In the genomic region with DNA sequence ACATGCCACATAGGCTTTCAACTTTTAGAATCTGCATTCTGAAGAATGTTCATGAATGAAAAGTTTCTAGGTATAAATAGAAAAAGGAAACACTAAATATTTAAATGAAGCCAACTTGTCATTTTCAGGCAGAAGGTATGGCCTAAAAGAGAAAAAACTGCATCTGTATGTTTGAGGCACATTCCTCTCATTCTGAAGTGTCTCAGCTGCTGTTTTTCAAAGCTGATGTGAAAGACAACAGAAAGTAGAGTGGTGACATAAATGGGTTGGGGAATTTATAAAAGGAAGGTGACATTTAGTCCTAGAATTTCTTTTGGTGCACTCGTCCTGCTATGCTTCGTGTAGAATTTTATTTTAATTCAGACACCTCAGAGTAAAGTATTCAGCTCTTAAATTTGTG, we compare ENCODE assay signal across 17 cellular contexts.
DNase-seq lines count a peak whose midpoint lies in the region; FAIRE-seq and TF ChIP-seq lines count a peak whose summit lies in the region.
"Had no signal": no experiment of that assay in that cellular context is flagged by ENCODE, and none has a peak within 500 bp of the region (broad histone marks: within the 10 kb centered on the region; RNA-seq: fewer than 3 reads in every experiment).

No MANE protein-coding gene starts in this region.

- DNase-seq in GDM1 (lab: John Stamatoyannopoulos, UW) (peak; percentile 1), LHCN-M2 (ENCODE audit: low read depth) (peak; percentile 42), fibroblast of pulmonary artery (ENCODE audit: low read depth) (peak; percentile 3), myocyte (ENCODE audit: low read depth) (peak; percentile 6), HTR-8/SVneo (ENCODE audit: insufficient read length, low spot score) (no peak), NCI-H1436 treated with DMSO at 0.1 percent for 48 hours (lab: John Stamatoyannopoulos, UW) (no peak)
- no peak for DNase-seq in stimulated activated CD4-positive, alpha-beta T cell treated with anti-CD3 and anti-CD28 coated beads, Interleukin-15, amount 100 ng/mL, for 24 hours
- DNase-seq: ACHN; Calu3; CD4-positive, CD25-positive, alpha-beta regulatory T cell; DMS 273 treated with DMSO at 0.1 percent for 48 hours; GOT3 had no signal

- TF ChIP-seq CTCF in fibroblast of pulmonary artery (IDR thresholded peaks at IDR 0.05; ENCODE audit: low read length, missing control alignments): no peak

- no peak overlapping the region for H3K4me3 ChIP-seq in fibroblast of pulmonary artery (replicated peaks; ENCODE audit: low read depth, low read length)
- H3K4me3 ChIP-seq: BLaER1 treated with 17β-estradiol and CSF1 and Interleukin-3, amounts not matched to agents 10 nM and 100 nM; GM12878; HAP-1 had no signal

- FAIRE-seq in HTR-8/SVneo (lab: Jason Lieb, UNC): no peak
- FAIRE-seq: GM12878, GM18507, HepG2 had no signal

Comparison
In these comparisons a context has a peak if more than half of its experiments do, and no peak if none do; other contexts are left out.
1. DNase-seq: peak in GDM1 (single experiment), LHCN-M2 (single experiment), fibroblast of pulmonary artery (single experiment) and myocyte (single experiment); none in HTR-8/SVneo (single experiment), stimulated activated CD4-positive, alpha-beta T cell treated with anti-CD3 and anti-CD28 coated beads, Interleukin-15, amount 100 ng/mL, for 24 hours (single experiment) and NCI-H1436 treated with DMSO at 0.1 percent for 48 hours (single experiment).